18 cellular contexts compared by ENCODE assay signal in genomic region chr18:6879508-6880195, GRCh38.
"Had no signal": no experiment of that assay in that cellular context is flagged by ENCODE, and none has a peak within 500 bp of the region (broad histone marks: within the 10 kb centered on the region; RNA-seq: fewer than 3 reads in every experiment).

No MANE protein-coding gene starts in this region.

- H3K9me3 Mint-ChIP-seq: stimulated activated memory B cell treated with anti-CD40 and anti-IgM and Interleukin-4, amounts not matched to agents 10 μg/mL and 1 μg/mL and 100 μg/mL, for 72 hours had no signal

- H3K27me3 Mint-ChIP-seq: activated CD4-positive, alpha-beta memory T cell treated with anti-CD3 and anti-CD28 coated beads for 36 hours; activated naive CD8-positive, alpha-beta T cell treated with anti-CD3 and anti-CD28 coated beads for 36 hours; stimulated activated memory B cell treated with anti-CD40 and anti-IgM and Interleukin-4, amounts not matched to agents 10 μg/mL and 1 μg/mL and 100 μg/mL, for 72 hours had no signal

- H3K36me3 ChIP-seq: breast epithelium, gastroesophageal sphincter, right lobe of liver, tibial nerve had no signal

- H3K9me3 ChIP-seq: breast epithelium, gastroesophageal sphincter, mucosa of descending colon, psoas muscle, right lobe of liver, spleen, tibial nerve had no signal

- H3K4me3 ChIP-seq: breast epithelium, gastroesophageal sphincter, mucosa of descending colon, psoas muscle, right lobe of liver, spleen, tibial nerve had no signal

- H3K27ac ChIP-seq: gastroesophageal sphincter, psoas muscle, right lobe of liver, spleen, tibial nerve had no signal

- H3K27me3 ChIP-seq: breast epithelium, gastroesophageal sphincter, right lobe of liver, spleen, tibial nerve had no signal

- H3K36me3 Mint-ChIP-seq: activated CD4-positive, alpha-beta memory T cell treated with anti-CD3 and anti-CD28 coated beads for 36 hours; activated naive CD8-positive, alpha-beta T cell treated with anti-CD3 and anti-CD28 coated beads for 36 hours; naive thymus-derived CD8-positive, alpha-beta T cell; stimulated activated memory B cell treated with anti-CD40 and anti-IgM and Interleukin-4, amounts not matched to agents 10 μg/mL and 1 μg/mL and 100 μg/mL, for 72 hours had no signal

- DNase-seq: activated CD4-positive, alpha-beta memory T cell treated with anti-CD3 and anti-CD28 coated beads for 36 hours; activated gamma-delta T cell; activated naive CD8-positive, alpha-beta T cell treated with anti-CD3 and anti-CD28 coated beads for 36 hours; activated T-cell treated with anti-CD3 and anti-CD28 coated beads, Interleukin-2, amount 50 U/mL, for 48 hours; effector CD4-positive, alpha-beta T cell; mucosa of descending colon; naive thymus-derived CD8-positive, alpha-beta T cell; occipital lobe; psoas muscle; right lobe of liver; spleen; stimulated activated CD4-positive, alpha-beta T cell treated with anti-CD3 and anti-CD28 coated beads, Interleukin-1b, Interleukin-23, amount 100 ng/mL, for 48 hours; T-helper 9 cell had no signal

- ATAC-seq: gastroesophageal sphincter; mucosa of descending colon; naive thymus-derived CD8-positive, alpha-beta T cell; psoas muscle; right lobe of liver; stimulated activated memory B cell treated with anti-CD40 and anti-IgM and Interleukin-4, amounts not matched to agents 10 μg/mL and 1 μg/mL and 100 μg/mL, for 72 hours had no signal

- H3K4me3 Mint-ChIP-seq: activated CD4-positive, alpha-beta memory T cell treated with anti-CD3 and anti-CD28 coated beads for 36 hours; activated naive CD8-positive, alpha-beta T cell treated with anti-CD3 and anti-CD28 coated beads for 36 hours; naive thymus-derived CD8-positive, alpha-beta T cell; stimulated activated memory B cell treated with anti-CD40 and anti-IgM and Interleukin-4, amounts not matched to agents 10 μg/mL and 1 μg/mL and 100 μg/mL, for 72 hours had no signal

- H3K4me1 Mint-ChIP-seq: activated naive CD8-positive, alpha-beta T cell treated with anti-CD3 and anti-CD28 coated beads for 36 hours; naive thymus-derived CD8-positive, alpha-beta T cell; stimulated activated memory B cell treated with anti-CD40 and anti-IgM and Interleukin-4, amounts not matched to agents 10 μg/mL and 1 μg/mL and 100 μg/mL, for 72 hours had no signal

- FAIRE-seq: colon had no signal

- H3K27ac Mint-ChIP-seq: activated CD4-positive, alpha-beta memory T cell treated with anti-CD3 and anti-CD28 coated beads for 36 hours; activated naive CD8-positive, alpha-beta T cell treated with anti-CD3 and anti-CD28 coated beads for 36 hours; stimulated activated memory B cell treated with anti-CD40 and anti-IgM and Interleukin-4, amounts not matched to agents 10 μg/mL and 1 μg/mL and 100 μg/mL, for 72 hours had no signal

- H3K4me1 ChIP-seq: breast epithelium, right lobe of liver had no signal
